In the genomic region with DNA sequence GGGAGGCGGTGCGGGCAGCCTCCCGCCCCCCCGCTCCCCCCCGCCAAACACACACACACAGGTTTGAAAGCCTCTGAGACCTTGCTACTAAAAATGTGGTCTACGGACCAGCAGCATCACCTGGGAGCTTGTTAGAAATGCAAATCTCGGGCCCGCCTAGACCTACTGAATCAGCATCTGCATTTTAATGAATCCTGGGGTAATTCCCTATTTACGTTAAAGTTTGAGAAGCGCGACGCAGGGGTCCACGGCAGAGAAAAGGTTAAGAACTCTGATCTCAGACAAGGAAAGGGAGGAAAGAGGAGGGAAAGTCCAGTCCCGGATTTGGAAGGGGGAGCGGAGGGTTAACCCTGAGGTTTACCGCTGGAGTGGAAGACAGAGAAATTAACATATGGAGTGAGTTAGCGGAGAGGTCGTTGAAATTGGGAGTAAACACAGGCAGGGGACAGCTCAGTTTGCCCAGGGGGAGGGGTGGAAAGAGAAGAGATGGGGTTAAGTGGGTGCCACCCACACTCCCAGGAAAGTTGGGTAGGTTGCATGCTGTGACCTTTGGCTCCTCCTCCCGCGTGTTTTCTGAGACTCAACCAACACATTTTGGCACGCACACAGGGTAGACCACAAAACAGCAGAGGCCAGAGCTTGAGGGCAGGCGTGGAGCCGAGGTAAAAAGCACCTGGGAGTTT, we compare ENCODE assay signal across 8 cellular contexts.
DNase-seq lines count a peak whose midpoint lies in the region; ATAC-seq and TF ChIP-seq lines count a peak whose summit lies in the region.

No MANE protein-coding gene starts in this region.

- peak; percentile 57 for ATAC-seq in GM18907 (IDR thresholded peaks at IDR 0.05; ENCODE audit: unreplicated experiment)

- no peaks in the 10 kb centered on the region for H3K9me3 ChIP-seq in MM.1S (replicated peaks; ENCODE audit: insufficient read depth, low read length)

- H3F3A ChIP-seq in MM.1S (ENCODE audit: insufficient read depth, low read length), result peaks cover 19% of the 10 kb centered on the region

- H3K4me2 ChIP-seq in MM.1S (ENCODE audit: low read depth, low read length), result peak overlapping the region; percentile 95

- no peaks in the 10 kb centered on the region for H3K36me3 Mint-ChIP-seq in immature natural killer cell

- peaks cover 0 to 8% of the 10 kb centered on the region in 2 donors for H3K4me1 Mint-ChIP-seq in immature natural killer cell

- peak overlapping the region in 3 of 5 donors; percentile 11 to 53 (median 31) for H3K4me3 Mint-ChIP-seq in immature natural killer cell

- H3K27me3 ChIP-seq in MM.1S (replicated peaks; ENCODE audit: insufficient read depth, low read length), result no peaks in the 10 kb centered on the region

- peak overlapping the region; percentile 81 for H2AFZ ChIP-seq in MM.1S (ENCODE audit: low read length)

- peaks cover 0 to 3% (median 0%) of the 10 kb centered on the region in 6 donors for H3K9me3 Mint-ChIP-seq in immature natural killer cell

- H3K4me3 ChIP-seq in MM.1S (ENCODE audit: low read length), result peak overlapping the region; percentile 69

- no peaks in the 10 kb centered on the region for H3K36me3 ChIP-seq in MM.1S (replicated peaks; ENCODE audit: insufficient read depth, low read length)

- no peaks in the 10 kb centered on the region for H3K79me2 ChIP-seq in MM.1S (ENCODE audit: low read length)

- H3K9me2 ChIP-seq in MM.1S (replicated peaks; ENCODE audit: insufficient read depth, low read length), result no peaks in the 10 kb centered on the region

- DNase-seq in MM.1S (peak; percentile 92), activated T-cell treated with anti-CD3 and anti-CD28 coated beads for 1 hour (ENCODE audit: low read depth) (peak; percentile 2), immature natural killer cell (peak in 1 of 3 donors; percentile 3), putamen (ENCODE audit: low spot score) (no peak), COR-L47 (lab: John Stamatoyannopoulos, UW) (no peak), COLO829 (ENCODE audit: low spot score) (no peak)
- DNase-seq in stimulated activated CD8-positive, alpha-beta memory T cell treated with anti-CD3 and anti-CD28 coated beads, Interleukin-4, amount 100 ng/mL, for 24 hours (ENCODE audit: low read depth), result peak; percentile 52

- TF ChIP-seq CTCF in MM.1S (IDR thresholded peaks at IDR 0.05; ENCODE audit: low read length), result no peak

- H3K27ac ChIP-seq in MM.1S (ENCODE audit: low read length), result peak overlapping the region; percentile 100

- no peak overlapping the region for H3K27ac Mint-ChIP-seq in immature natural killer cell

- H4K20me1 ChIP-seq in MM.1S (ENCODE audit: insufficient read depth, low read length), result no peaks in the 10 kb centered on the region

- peaks cover 8 to 31% (median 14%) of the 10 kb centered on the region in 3 donors for H3K27me3 Mint-ChIP-seq in immature natural killer cell (ENCODE audit: low read depth in 3 of 3)

- H3K4me1 ChIP-seq in MM.1S (ENCODE audit: low read length), result peaks cover 17% of the 10 kb centered on the region

- H3K9ac ChIP-seq in MM.1S (ENCODE audit: low read length), result peak overlapping the region; percentile 94

Comparison
In these comparisons a context has a peak if more than half of its experiments do, and no peak if none do; other contexts are left out.
1. DNase-seq: peak in MM.1S (single experiment), activated T-cell treated with anti-CD3 and anti-CD28 coated beads for 1 hour (single experiment) and stimulated activated CD8-positive, alpha-beta memory T cell treated with anti-CD3 and anti-CD28 coated beads, Interleukin-4, amount 100 ng/mL, for 24 hours (single experiment); none in putamen (single experiment), COR-L47 (single experiment) and COLO829 (single experiment).